8 cellular contexts compared by ENCODE assay signal in the genomic region with DNA sequence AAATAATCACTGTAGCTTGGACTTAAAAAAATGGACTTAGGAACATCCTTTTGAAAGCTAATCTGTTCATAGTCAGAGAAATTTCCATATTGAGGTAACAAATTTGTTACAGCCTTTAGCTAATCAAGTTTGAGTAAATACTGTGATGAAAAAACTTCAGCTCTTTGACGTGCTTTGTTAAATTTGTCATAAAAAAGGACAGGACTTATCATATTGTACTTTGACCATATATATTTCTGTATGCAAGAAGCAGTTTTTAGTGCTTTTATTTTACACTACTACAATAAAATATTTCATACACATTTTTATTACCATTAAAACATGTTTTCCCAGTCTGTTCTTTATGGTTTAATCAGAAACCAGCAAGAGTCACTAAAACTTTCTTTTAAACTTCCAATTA.
"Had no signal": no experiment of that assay in that cellular context is flagged by ENCODE, and none has a peak within 500 bp of the region (broad histone marks: within the 10 kb centered on the region; RNA-seq: fewer than 3 reads in every experiment).

No MANE protein-coding gene starts in this region.

- H3K9me3 Mint-ChIP-seq: GM23338 had no signal

- H3K4me3 ChIP-seq: GM23338, HAP-1, K562 had no signal

- H3K4me3 Mint-ChIP-seq: GM23338 had no signal

- H3K36me3 ChIP-seq: HAP-1 had no signal

- FAIRE-seq: H1, HTR-8/SVneo, K562 had no signal

- H3K9me3 ChIP-seq: HAP-1 had no signal

- ATAC-seq: GM23338, HCT116, K562 had no signal

- DNase-seq: H7, IMR-90 had no signal

- H3K27ac Mint-ChIP-seq: GM23338 had no signal

- H3K4me1 ChIP-seq: HAP-1 had no signal
